Comparison of ENCODE assay signal across 22 cellular contexts in the genomic region with DNA sequence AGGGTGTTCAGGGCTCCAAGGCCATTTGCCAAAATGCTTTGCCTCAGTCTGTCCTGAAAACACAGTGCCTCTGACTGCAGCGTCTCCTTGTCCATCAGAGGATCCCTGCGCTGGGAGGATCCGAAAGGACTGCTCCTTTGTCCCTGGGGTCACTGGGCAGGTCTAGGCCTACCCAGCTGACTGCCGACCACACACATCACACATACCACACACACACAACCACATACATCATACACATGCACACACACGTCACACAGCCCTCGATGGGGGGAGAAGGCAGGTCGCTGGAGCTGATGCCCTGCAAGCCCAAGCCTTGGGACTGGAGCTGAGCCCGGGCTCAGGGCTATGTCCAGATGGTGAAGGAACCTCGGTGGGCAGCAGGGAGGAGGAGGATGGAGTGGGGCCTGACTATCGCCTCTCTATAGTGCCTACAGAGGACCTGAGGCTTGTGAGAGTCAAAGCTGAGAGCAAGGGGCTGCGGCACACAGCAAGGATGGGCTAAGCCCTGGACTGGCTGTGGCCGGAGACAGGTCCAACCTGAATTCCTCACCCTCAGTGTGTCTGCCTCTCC. TPM values are rescaled to one million over a fixed set of nuclear protein-coding genes. Genes with fewer than 3 reads are reported as not detected.
A peak's percentile ranks its signal among the peaks of the same experiment; 100 is the strongest.
DNase-seq lines count a peak whose midpoint lies in the region; ATAC-seq and TF ChIP-seq lines count a peak whose summit lies in the region.
"Had no signal": no experiment of that assay in that cellular context is flagged by ENCODE, and none has a peak within 500 bp of the region (broad histone marks: within the 10 kb centered on the region; RNA-seq: fewer than 3 reads in every experiment).

No MANE protein-coding gene starts in this region.

- peaks cover 0 to 7% of the 10 kb centered on the region in 2 donors for H3K4me1 ChIP-seq in right atrium auricular region
- no peaks in the 10 kb centered on the region for H3K4me1 ChIP-seq in uterus
- H3K4me1 ChIP-seq in BE2C = peaks cover 8% of the 10 kb centered on the region

- H3K36me3 ChIP-seq in right atrium auricular region = no peaks in the 10 kb centered on the region
- no peaks in the 10 kb centered on the region for H3K36me3 ChIP-seq in uterus
- H3K36me3 ChIP-seq in BE2C = no peaks in the 10 kb centered on the region
- H3K36me3 ChIP-seq: esophagus squamous epithelium had no signal

- no peak for TF ChIP-seq POLR2A in uterus (IDR thresholded peaks at IDR 0.05)

- peak; percentile 76 for DNase-seq in Right ventricle myocardium inferior (ENCODE audit: missing footprints)
- DNase-seq in right atrium auricular region (ENCODE audit: low spot score) = no peak
- peak; percentile 73 for DNase-seq in cerebellum (ENCODE audit: low spot score)
- DNase-seq in mesenteric fat pad (ENCODE audit: low spot score) = peak; percentile 90
- peak; percentile 12 to 14 for DNase-seq in uterus
- no peak for DNase-seq in BE2C
- no peak for DNase-seq in DMS153 treated with DMSO at 0.1 percent for 48 hours (lab: John Stamatoyannopoulos, UW; ENCODE audit: unreplicated experiment)
- DNase-seq: activated CD4-positive, alpha-beta T cell treated with anti-CD3 and anti-CD28 coated beads for 4 hours; AML-193; esophagus squamous epithelium; Kasumi-1; NCI-H1105 treated with DMSO at 0.1 percent for 48 hours; NK-92 treated with Interleukin-12 subunit alpha and Interleukin-12 subunit beta, amount 100 ng/mL, for 24 hours; occipital lobe; stimulated activated naive B cell treated with anti-CD40 and anti-IgM and Interleukin-4, amounts not matched to agents 10 μg/mL and 1 μg/mL and 100 μg/mL, for 72 hours had no signal

- no peaks in the 10 kb centered on the region for H3K27me3 ChIP-seq in right atrium auricular region
- no peaks in the 10 kb centered on the region for H3K27me3 ChIP-seq in uterus
- H3K27me3 ChIP-seq in BE2C = no peaks in the 10 kb centered on the region
- H3K27me3 ChIP-seq: body of pancreas, esophagus squamous epithelium had no signal

- H3K4me3 ChIP-seq in right atrium auricular region (no peak overlapping the region), uterus (no peak overlapping the region), BE2C (ENCODE audit: low read depth, low read length) (no peak overlapping the region)
- H3K4me3 ChIP-seq: body of pancreas, esophagus squamous epithelium, skin epidermis had no signal

- intact Hi-C loops in Right ventricle myocardium inferior (cut with DNase I) (no loop called here), uterus (cut with DNase I; ENCODE audit: low total_unique reads) (no loop called here)

- ATAC-seq in Right ventricle myocardium inferior = no peak
- no peak for ATAC-seq in GM21619 (IDR thresholded peaks at IDR 0.05; ENCODE audit: unreplicated experiment)
- ATAC-seq: activated T-helper 17 cell treated with anti-CD3 and anti-CD28 coated beads, Interleukin-2, amount 50 U/mL, for 72 hours; HCT116 had no signal

- H3K27ac ChIP-seq in right atrium auricular region (no peak overlapping the region), uterus (no peak overlapping the region)
- H3K27ac ChIP-seq: body of pancreas, esophagus squamous epithelium, HL-60, skin epidermis had no signal

- TF ChIP-seq CTCF in right atrium auricular region (IDR thresholded peaks at IDR 0.05) (no peak), uterus (IDR thresholded peaks at IDR 0.05) (no peak), BE2C (IDR thresholded peaks at IDR 0.05; ENCODE audit: low read depth, low read length) (no peak)

- H3K9me3 ChIP-seq in right atrium auricular region = no peaks in the 10 kb centered on the region
- no peaks in the 10 kb centered on the region for H3K9me3 ChIP-seq in uterus
- no peaks in the 10 kb centered on the region; the same call in 1 of the 2 replicates for H3K9me3 ChIP-seq in BE2C
- H3K9me3 ChIP-seq: body of pancreas, esophagus squamous epithelium had no signal

RNA-seq across cellular contexts. Expression of gene GPRIN2, which starts 29.1 kb away (rescaled TPM):
- total RNA-seq in Right ventricle myocardium inferior = not detected
- total RNA-seq in right atrium auricular region = under 1 TPM; 0.26 to 0.67 TPM
- 32.0 TPM for total RNA-seq in cerebellum
- not detected for total RNA-seq in mesenteric fat pad
- total RNA-seq in uterus = 1 to 10 TPM in 1 of 4 donors, not detected in 3; 3.5 TPM
- polyA plus RNA-seq in BE2C (2012; ENCODE audit: insufficient read depth, insufficient read length, low read depth) = not detected
- total RNA-seq: activated T-helper 17 cell treated with anti-CD3 and anti-CD28 coated beads, Interleukin-2, amount 50 U/mL, for 72 hours; dermis microvascular lymphatic vessel endothelial cell had no signal

RNA-seq across cellular contexts. Expression of gene SYT15, which starts 51.6 kb away (rescaled TPM):
- total RNA-seq in Right ventricle myocardium inferior (3.2 TPM), right atrium auricular region (1 to 10 TPM; 1.5 to 2.7 TPM), cerebellum (1.8 TPM), mesenteric fat pad (6.3 TPM), uterus (10 to 100 TPM in 2 of 4 donors, 1 to 10 TPM in 2; 3.0 to 22.8 (median 14.0) TPM)
- 1.4 TPM for polyA plus RNA-seq in BE2C (2012; ENCODE audit: insufficient read depth, insufficient read length, low read depth)

Comparison
In these comparisons a context has a peak if more than half of its experiments do, and no peak if none do; other contexts are left out.
1. DNase-seq: peak in Right ventricle myocardium inferior (single experiment), cerebellum (single experiment), mesenteric fat pad (single experiment) and uterus (2 of 2); none in right atrium auricular region (single experiment), BE2C (single experiment) and DMS153 treated with DMSO at 0.1 percent for 48 hours (single experiment).